Comparison of ENCODE assay signal across 19 cellular contexts in the genomic region with DNA sequence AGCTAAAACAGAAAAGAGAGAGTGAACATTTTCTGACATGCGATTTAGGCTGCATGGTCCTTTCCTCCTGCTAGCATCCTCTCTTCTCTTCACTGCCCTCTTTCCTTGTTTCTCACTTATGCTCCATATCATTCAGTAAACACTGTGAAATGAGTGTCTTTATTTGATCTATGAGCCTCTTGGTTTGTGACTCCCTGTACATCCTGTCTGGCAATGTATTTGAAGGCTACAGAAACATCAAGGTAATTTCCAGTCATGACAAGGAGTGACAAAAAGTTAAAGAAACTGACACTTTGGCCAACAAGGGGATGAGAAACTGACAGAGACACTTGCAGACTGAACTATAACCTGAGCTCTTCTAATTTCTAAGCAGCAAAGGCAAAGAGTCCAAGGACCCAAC. TPM values are rescaled to one million over a fixed set of nuclear protein-coding genes. Genes with fewer than 3 reads are reported as not detected.
DNase-seq lines count a peak whose midpoint lies in the region; ATAC-seq, FAIRE-seq and TF ChIP-seq lines count a peak whose summit lies in the region.
"Had no signal": no experiment of that assay in that cellular context is flagged by ENCODE, and none has a peak within 500 bp of the region (broad histone marks: within the 10 kb centered on the region; RNA-seq: fewer than 3 reads in every experiment).

No MANE protein-coding gene starts in this region.

- no peaks in the 10 kb centered on the region for H3K79me2 ChIP-seq in astrocyte (ENCODE audit: insufficient read depth, low read length)

- no peaks in the 10 kb centered on the region for H3K9me3 ChIP-seq in astrocyte (ENCODE audit: insufficient read depth, low read depth, low read length)
- H3K9me3 ChIP-seq: A549 had no signal

- no peak for TF ChIP-seq POLR2A in GM12891 (IDR thresholded peaks at IDR 0.05; ENCODE audit: low read depth, low read length)

- peak overlapping the region; percentile 60 for H3K27ac Mint-ChIP-seq in activated T-cell treated with anti-CD3 and anti-CD28 coated beads, Interleukin-2, amount 50 U/mL, for 72 hours
- no peak overlapping the region for H3K27ac Mint-ChIP-seq in astrocyte (ENCODE audit: unreplicated experiment)
- no peak overlapping the region for H3K27ac Mint-ChIP-seq in Calu3 (ENCODE audit: unreplicated experiment)
- H3K27ac Mint-ChIP-seq: CD8-positive, alpha-beta T cell had no signal

- H3K9me3 Mint-ChIP-seq in activated T-cell treated with anti-CD3 and anti-CD28 coated beads, Interleukin-2, amount 50 U/mL, for 72 hours = peaks cover 2% of the 10 kb centered on the region in 2 donors
- no peaks in the 10 kb centered on the region for H3K9me3 Mint-ChIP-seq in activated T-cell treated with anti-CD3 and anti-CD28 coated beads, Interleukin-2, amount 50 U/mL, for 4 hours
- no peaks in the 10 kb centered on the region for H3K9me3 Mint-ChIP-seq in astrocyte (ENCODE audit: unreplicated experiment)
- H3K9me3 Mint-ChIP-seq in Calu3 (ENCODE audit: low read depth, unreplicated experiment) = peaks cover 2% of the 10 kb centered on the region
- H3K9me3 Mint-ChIP-seq: CD8-positive, alpha-beta T cell had no signal

- no peaks in the 10 kb centered on the region for H3K27me3 Mint-ChIP-seq in activated T-cell treated with anti-CD3 and anti-CD28 coated beads, Interleukin-2, amount 50 U/mL, for 72 hours (ENCODE audit: low read depth)
- H3K27me3 Mint-ChIP-seq in activated T-cell treated with anti-CD3 and anti-CD28 coated beads, Interleukin-2, amount 50 U/mL, for 4 hours (ENCODE audit: low read depth) = no peaks in the 10 kb centered on the region
- no peaks in the 10 kb centered on the region for H3K27me3 Mint-ChIP-seq in astrocyte (ENCODE audit: low read depth, unreplicated experiment)
- H3K27me3 Mint-ChIP-seq in Calu3 (ENCODE audit: unreplicated experiment) = no peaks in the 10 kb centered on the region

- H3K9ac ChIP-seq in astrocyte (ENCODE audit: low read length) = no peak overlapping the region

- H3K4me3 Mint-ChIP-seq in activated T-cell treated with anti-CD3 and anti-CD28 coated beads, Interleukin-2, amount 50 U/mL, for 72 hours = peak overlapping the region in 1 of 2 donors; percentile 48
- no peak overlapping the region for H3K4me3 Mint-ChIP-seq in activated T-cell treated with anti-CD3 and anti-CD28 coated beads, Interleukin-2, amount 50 U/mL, for 4 hours
- H3K4me3 Mint-ChIP-seq in astrocyte (ENCODE audit: unreplicated experiment) (no peak overlapping the region), Calu3 (ENCODE audit: low read depth, unreplicated experiment) (no peak overlapping the region)
- H3K4me3 Mint-ChIP-seq: CD14-positive monocyte; CD8-positive, alpha-beta T cell had no signal

- no peaks in the 10 kb centered on the region for H3K4me1 ChIP-seq in astrocyte (ENCODE audit: insufficient read depth, low read length)
- H3K4me1 ChIP-seq: A549 had no signal

- FAIRE-seq in GM12891 (lab: Jason Lieb, UNC) (peak; percentile 91), astrocyte (lab: Jason Lieb, UNC) (peak; percentile 39)
- FAIRE-seq: A549, GM12892 had no signal

- intact Hi-C loops in Calu3 (cut with micrococcal nuclease; ENCODE audit: unreplicated experiment) = no loop called here

- H3K36me3 ChIP-seq in astrocyte (ENCODE audit: insufficient read depth, low read length) = no peaks in the 10 kb centered on the region

- no TSS peak for BruUV-seq in Calu3 (replicated peaks; lab: Mats Ljungman, UMichigan)

- H3K27ac ChIP-seq in astrocyte (ENCODE audit: low read depth, low read length) = no peak overlapping the region
- H3K27ac ChIP-seq: A549, HL-60 had no signal

- CTCF ChIA-PET in Calu3 (lab: Charles Lee) = interaction anchor here (0.6 kb wide), 1 partner anchor 139 kb away, joined by 3 read pairs; no protein-coding TSS in a partner anchor

- H4K20me1 ChIP-seq in astrocyte (ENCODE audit: insufficient read depth, low read length) = no peaks in the 10 kb centered on the region

- no peak for DNase-seq in activated T-cell treated with anti-CD3 and anti-CD28 coated beads, Interleukin-2, amount 50 U/mL, for 72 hours
- DNase-seq in activated T-cell treated with anti-CD3 and anti-CD28 coated beads, Interleukin-2, amount 50 U/mL, for 4 hours = no peak
- DNase-seq in GM12891 (ENCODE audit: insufficient read length, low spot score) = no peak
- DNase-seq in astrocyte (ENCODE audit: low read depth) = no peak
- no peak for DNase-seq in 8988T
- no peak for DNase-seq in Calu3
- DNase-seq: CD8-positive, alpha-beta T cell; COR-L47; HCEC 1CT had no signal

- no peak overlapping the region for H2AFZ ChIP-seq in astrocyte (ENCODE audit: low read depth, low read length)

- peak; percentile 64 to 82 for ATAC-seq in activated T-cell treated with anti-CD3 and anti-CD28 coated beads, Interleukin-2, amount 50 U/mL, for 72 hours (replicated peaks in 1 of 2)
- no peak for ATAC-seq in activated T-cell treated with anti-CD3 and anti-CD28 coated beads, Interleukin-2, amount 50 U/mL, for 4 hours
- ATAC-seq in GM19025 (IDR thresholded peaks at IDR 0.05; ENCODE audit: low read depth, unreplicated experiment) (peak; percentile 53), GM18870 (IDR thresholded peaks at IDR 0.05; ENCODE audit: unreplicated experiment) (no peak)
- ATAC-seq: A549; CD8-positive, alpha-beta T cell had no signal

- no peak for TF ChIP-seq CTCF in astrocyte (IDR thresholded peaks at IDR 0.05; ENCODE audit: insufficient read depth, low read depth, low read length)
- TF ChIP-seq CTCF in Calu3 (IDR thresholded peaks at IDR 0.05; ENCODE audit: unreplicated experiment) = no peak

- H3K36me3 Mint-ChIP-seq in activated T-cell treated with anti-CD3 and anti-CD28 coated beads, Interleukin-2, amount 50 U/mL, for 72 hours (ENCODE audit: insufficient read depth in 2 of 2) = peaks cover 0 to 4% of the 10 kb centered on the region in 2 donors
- H3K36me3 Mint-ChIP-seq in activated T-cell treated with anti-CD3 and anti-CD28 coated beads, Interleukin-2, amount 50 U/mL, for 4 hours (ENCODE audit: insufficient read depth) = no peaks in the 10 kb centered on the region
- H3K36me3 Mint-ChIP-seq in astrocyte (ENCODE audit: low read depth, unreplicated experiment) (no peaks in the 10 kb centered on the region), Calu3 (ENCODE audit: insufficient read depth, unreplicated experiment) (no peaks in the 10 kb centered on the region)
- H3K36me3 Mint-ChIP-seq: CD14-positive monocyte; CD8-positive, alpha-beta T cell had no signal

- H3K4me2 ChIP-seq in astrocyte (ENCODE audit: low read length) = no peak overlapping the region
- H3K4me2 ChIP-seq: A549 had no signal

- peaks cover 9% of the 10 kb centered on the region for H3K4me1 Mint-ChIP-seq in activated T-cell treated with anti-CD3 and anti-CD28 coated beads, Interleukin-2, amount 50 U/mL, for 72 hours (ENCODE audit: low read depth)
- no peaks in the 10 kb centered on the region for H3K4me1 Mint-ChIP-seq in activated T-cell treated with anti-CD3 and anti-CD28 coated beads, Interleukin-2, amount 50 U/mL, for 4 hours (ENCODE audit: low read depth)
- no peaks in the 10 kb centered on the region for H3K4me1 Mint-ChIP-seq in astrocyte (ENCODE audit: low read depth, unreplicated experiment)
- H3K4me1 Mint-ChIP-seq in Calu3 (ENCODE audit: low read depth, unreplicated experiment) = no peaks in the 10 kb centered on the region
- H3K4me1 Mint-ChIP-seq: CD14-positive monocyte had no signal

- no peak overlapping the region for H3K4me3 ChIP-seq in astrocyte (ENCODE audit: insufficient read depth, low read depth, low read length)
- H3K4me3 ChIP-seq: A549 had no signal

- H3K27me3 ChIP-seq in astrocyte (ENCODE audit: insufficient read depth, low read length) = no peaks in the 10 kb centered on the region

TF ChIP-seq in GM12891, 5 proteins besides CTCF, POLR2A, EP300 and RAD21:
- no peak for TF ChIP-seq POU2F2 (IDR thresholded peaks at IDR 0.05; ENCODE audit: low read depth, low read length)
- TF ChIP-seq POLR2AphosphoS5 (IDR thresholded peaks at IDR 0.05; ENCODE audit: low read depth, low read length) = no peak
- no peak for TF ChIP-seq PAX5 (IDR thresholded peaks at IDR 0.05; ENCODE audit: insufficient read depth, low read length, severe bottlenecking)
- TF ChIP-seq SPI1 (IDR thresholded peaks at IDR 0.05; ENCODE audit: low read depth, low read length) = no peak
- no peak for TF ChIP-seq TAF1 (IDR thresholded peaks at IDR 0.05; ENCODE audit: low read depth, low read length)

RNA-seq across cellular contexts. Expression of gene FTHL17, which starts 8.7 kb away (rescaled TPM):
- not detected for total RNA-seq in activated T-cell treated with anti-CD3 and anti-CD28 coated beads, Interleukin-2, amount 50 U/mL, for 72 hours
- total RNA-seq in activated T-cell treated with anti-CD3 and anti-CD28 coated beads, Interleukin-2, amount 50 U/mL, for 4 hours = not detected
- polyA plus RNA-seq in GM12891 (2012; ENCODE audit: low read depth, missing spikeins) = not detected
- total RNA-seq in astrocyte (not detected in 2 replicates), Calu3 (2022) (not detected in 2 replicates)
- total RNA-seq: CD8-positive, alpha-beta T cell; Daoy; H4 had no signal
- polyA plus RNA-seq: A549, AG04450, BJ, CD14-positive monocyte had no signal

Comparison
In these comparisons a context has a peak if more than half of its experiments do, and no peak if none do; other contexts are left out.
1. ATAC-seq: peak in activated T-cell treated with anti-CD3 and anti-CD28 coated beads, Interleukin-2, amount 50 U/mL, for 72 hours (2 of 2) and GM19025 (single experiment); none in activated T-cell treated with anti-CD3 and anti-CD28 coated beads, Interleukin-2, amount 50 U/mL, for 4 hours (0 of 2) and GM18870 (single experiment).